Comparison of ENCODE assay signal across 16 cellular contexts in genomic region chr12:126883737-126884136, GRCh38.
DNase-seq lines count a peak whose midpoint lies in the region; ATAC-seq, FAIRE-seq and TF ChIP-seq lines count a peak whose summit lies in the region.
"Had no signal": no experiment of that assay in that cellular context is flagged by ENCODE, and none has a peak within 500 bp of the region (broad histone marks: within the 10 kb centered on the region; RNA-seq: fewer than 3 reads in every experiment).

No MANE protein-coding gene starts in this region.

- 23 to 27% methylated on average over 4 of the region's 4 CpGs for WGBS in heart right ventricle, 2 donors

- intact Hi-C loops in heart right ventricle (cut with DNase I): no loop called here

- TF ChIP-seq CTCF in astrocyte (IDR thresholded peaks at IDR 0.05; ENCODE audit: insufficient read depth, low read depth, low read length): no peak
- TF ChIP-seq CTCF in heart right ventricle (IDR thresholded peaks at IDR 0.05): no peak
- no peak for TF ChIP-seq CTCF in nephron progenitor cell (IDR thresholded peaks at IDR 0.05)
- TF ChIP-seq CTCF in GM13977 (IDR thresholded peaks at IDR 0.05; ENCODE audit: extremely low read depth, insufficient read depth, missing control alignments): no peak

- H3K27ac ChIP-seq in BLaER1 treated with 17β-estradiol and CSF1 and Interleukin-3, amounts not matched to agents 10 nM and 100 nM: no peak overlapping the region
- H3K27ac ChIP-seq in astrocyte (ENCODE audit: low read depth, low read length) (no peak overlapping the region), heart right ventricle (no peak overlapping the region)

- H3K36me3 ChIP-seq in BLaER1 treated with 17β-estradiol and CSF1 and Interleukin-3, amounts not matched to agents 10 nM and 100 nM: no peaks in the 10 kb centered on the region
- H3K36me3 ChIP-seq in astrocyte (ENCODE audit: insufficient read depth, low read length) (no peaks in the 10 kb centered on the region), heart right ventricle (no peaks in the 10 kb centered on the region)

- H3K9me3 Mint-ChIP-seq in astrocyte (ENCODE audit: unreplicated experiment) (peaks cover 12% of the 10 kb centered on the region), nephron progenitor cell (no peaks in the 10 kb centered on the region)

- peak in 5 of 8 donors; percentile 49 to 80 (median 58) for ATAC-seq in heart right ventricle
- no peak for ATAC-seq in GM18520 (IDR thresholded peaks at IDR 0.05; ENCODE audit: unreplicated experiment)

- peak; percentile 4 for DNase-seq in astrocyte (ENCODE audit: low read depth)
- peak; percentile 30 for DNase-seq in heart right ventricle
- no peak for DNase-seq in nephron progenitor cell
- no peak for DNase-seq in GM13977 (ENCODE audit: low spot score)
- no peak for DNase-seq in NCI-H774 (lab: John Stamatoyannopoulos, UW)
- no peak for DNase-seq in COR-L47 (lab: John Stamatoyannopoulos, UW)
- DNase-seq: C1 segment of cervical spinal cord, DMS79 treated with DMSO at 0.1 percent for 48 hours, HCEC 1CT, NCI-H1092 treated with DMSO at 0.1 percent for 48 hours, NCI-H1694, NCI-H82, OCI-M1, SHP77 treated with DMSO at 0.1 percent for 48 hours had no signal

- H3K4me3 Mint-ChIP-seq in astrocyte (ENCODE audit: unreplicated experiment) (no peak overlapping the region), nephron progenitor cell (no peak overlapping the region)

- no peak overlapping the region for H2AFZ ChIP-seq in astrocyte (ENCODE audit: low read depth, low read length)

- no peaks in the 10 kb centered on the region for H3K27me3 Mint-ChIP-seq in astrocyte (ENCODE audit: low read depth, unreplicated experiment)
- peaks cover 11% of the 10 kb centered on the region for H3K27me3 Mint-ChIP-seq in nephron progenitor cell (ENCODE audit: low read depth, poor library complexity)

- H4K20me1 ChIP-seq in BLaER1 treated with 17β-estradiol and CSF1 and Interleukin-3, amounts not matched to agents 10 nM and 100 nM: no peaks in the 10 kb centered on the region
- no peaks in the 10 kb centered on the region for H4K20me1 ChIP-seq in astrocyte (ENCODE audit: insufficient read depth, low read length)

- no peaks in the 10 kb centered on the region for H3K27me3 ChIP-seq in BLaER1 treated with 17β-estradiol and CSF1 and Interleukin-3, amounts not matched to agents 10 nM and 100 nM
- H3K27me3 ChIP-seq in astrocyte (ENCODE audit: insufficient read depth, low read length): no peaks in the 10 kb centered on the region
- H3K27me3 ChIP-seq in heart right ventricle: peaks cover 0 to 3% (median 0%) of the 10 kb centered on the region in 7 donors

- no peak overlapping the region for H3K4me3 ChIP-seq in BLaER1 treated with 17β-estradiol and CSF1 and Interleukin-3, amounts not matched to agents 10 nM and 100 nM
- H3K4me3 ChIP-seq in astrocyte (ENCODE audit: insufficient read depth, low read depth, low read length) (no peak overlapping the region), heart right ventricle (no peak overlapping the region)

- H3K27ac Mint-ChIP-seq in astrocyte (ENCODE audit: unreplicated experiment): no peak overlapping the region
- H3K27ac Mint-ChIP-seq in nephron progenitor cell: peak overlapping the region; percentile 57

- no peaks in the 10 kb centered on the region for H3K4me1 Mint-ChIP-seq in astrocyte (ENCODE audit: low read depth, unreplicated experiment)
- H3K4me1 Mint-ChIP-seq in nephron progenitor cell: no peaks in the 10 kb centered on the region

- no peak overlapping the region for H3K9ac ChIP-seq in BLaER1 treated with 17β-estradiol and CSF1 and Interleukin-3, amounts not matched to agents 10 nM and 100 nM
- H3K9ac ChIP-seq in astrocyte (ENCODE audit: low read length): no peak overlapping the region

- FAIRE-seq in astrocyte (lab: Jason Lieb, UNC): no peak

- no peaks in the 10 kb centered on the region for H3K9me3 ChIP-seq in BLaER1 treated with 17β-estradiol and CSF1 and Interleukin-3, amounts not matched to agents 10 nM and 100 nM (replicated peaks in 1 of 11)
- H3K9me3 ChIP-seq in astrocyte (ENCODE audit: insufficient read depth, low read depth, low read length): no peaks in the 10 kb centered on the region
- H3K9me3 ChIP-seq in heart right ventricle: no peaks in the 10 kb centered on the region

- in situ Hi-C loops in GM13977 (cut with MboI; ENCODE audit: low pct_unique_long_range_greater_than_20kb, low sequenced_read_pairs, unreplicated experiment): no loop called here

- H3K79me2 ChIP-seq in astrocyte (ENCODE audit: insufficient read depth, low read length): no peaks in the 10 kb centered on the region

- peak overlapping the region; percentile 21 to 73 (median 38); a peak in 16 of 22 replicates for H3K4me2 ChIP-seq in BLaER1 treated with 17β-estradiol and CSF1 and Interleukin-3, amounts not matched to agents 10 nM and 100 nM
- no peak overlapping the region for H3K4me2 ChIP-seq in astrocyte (ENCODE audit: low read length)

- H3K36me3 Mint-ChIP-seq in astrocyte (ENCODE audit: low read depth, unreplicated experiment): no peaks in the 10 kb centered on the region
- H3K36me3 Mint-ChIP-seq in nephron progenitor cell (ENCODE audit: low read depth): no peaks in the 10 kb centered on the region

- H3K4me1 ChIP-seq in BLaER1 treated with 17β-estradiol and CSF1 and Interleukin-3, amounts not matched to agents 10 nM and 100 nM: peaks cover 6 to 12% (median 7%) of the 10 kb centered on the region in 10 experiments; a peak in 17 of 20 replicates
- H3K4me1 ChIP-seq in astrocyte (ENCODE audit: insufficient read depth, low read length) (no peaks in the 10 kb centered on the region), heart right ventricle (no peaks in the 10 kb centered on the region)

Comparison
In these comparisons a context has a peak if more than half of its experiments do, and no peak if none do; other contexts are left out.
1. DNase-seq: peak in astrocyte (single experiment) and heart right ventricle (2 of 2); none in nephron progenitor cell (single experiment), GM13977 (single experiment), NCI-H774 (single experiment) and COR-L47 (single experiment).